Comparison of ENCODE assay signal across 8 cellular contexts in the genomic region with DNA sequence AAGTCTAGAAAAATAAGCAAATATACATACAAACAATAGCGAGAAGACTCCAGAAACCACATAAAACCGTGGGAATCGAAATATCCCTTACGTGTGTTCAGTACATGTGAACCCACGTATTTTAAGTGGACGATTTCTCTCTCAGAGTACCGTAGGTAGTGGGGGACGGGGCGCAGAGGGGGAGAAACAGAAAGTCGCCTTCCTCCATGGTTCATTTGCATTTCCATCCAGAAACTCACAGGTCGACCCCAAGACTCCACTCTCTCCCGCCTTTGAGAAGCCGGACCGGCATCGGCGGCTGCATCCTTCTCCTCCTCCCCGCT. TPM values are rescaled to one million over a fixed set of nuclear protein-coding genes. Genes with fewer than 3 reads are reported as not detected.
DNase-seq lines count a peak whose midpoint lies in the region; ATAC-seq and TF ChIP-seq lines count a peak whose summit lies in the region.

No MANE protein-coding gene starts in this region.

- ATAC-seq in left colon, result no peak

- H3K4me1 ChIP-seq in ES-I3 (ENCODE audit: insufficient read depth, low read length), result peaks cover 15% of the 10 kb centered on the region
- H3K4me1 ChIP-seq in PC-9 (replicated peaks; ENCODE audit: insufficient read depth), result peaks cover 13% of the 10 kb centered on the region
- H3K4me1 ChIP-seq in esophagus (ENCODE audit: control insufficient read depth in 2 of 2, insufficient read depth in 2 of 2, low read length in 1 of 2), result peaks cover 2 to 3% of the 10 kb centered on the region in 2 donors
- H3K4me1 ChIP-seq in trophoblast cell (ENCODE audit: control insufficient read depth in 1 of 2, insufficient read depth in 2 of 2, low read length in 2 of 2), result no peaks in the 10 kb centered on the region

- H3K27me3 ChIP-seq in PC-9 (ENCODE audit: insufficient read depth, low read depth), result no peaks in the 10 kb centered on the region
- no peaks in the 10 kb centered on the region for H3K27me3 ChIP-seq in esophagus (ENCODE audit: control insufficient read depth in 1 of 2, insufficient read depth in 2 of 2, low read length in 2 of 2)
- no peaks in the 10 kb centered on the region for H3K27me3 ChIP-seq in trophoblast cell (ENCODE audit: insufficient read depth, low read length)

- intact Hi-C loops in PC-9 (cut with micrococcal nuclease; ENCODE audit: unreplicated experiment), result no loop called here
- intact Hi-C loops in left colon (cut with DNase I, micrococcal nuclease), result no loop called here

- H3K27ac ChIP-seq in PC-9, result no peak overlapping the region
- H3K27ac ChIP-seq in esophagus (ENCODE audit: low read depth in 2 of 2, low read length in 1 of 2), result no peak overlapping the region
- H3K27ac ChIP-seq in trophoblast cell (ENCODE audit: low read depth, low read length), result no peak overlapping the region

- DNase-seq in PC-9, result no peak
- no peak for DNase-seq in trophoblast cell
- no peak for DNase-seq in ecto neural progenitor cell (ENCODE audit: low spot score)
- no peak for DNase-seq in left colon
- no peak for DNase-seq in AG20443 (ENCODE audit: low spot score)
- no peak for DNase-seq in NCI-H2081 (lab: John Stamatoyannopoulos, UW)

- no peaks in the 10 kb centered on the region for H3K9me2 ChIP-seq in PC-9 (ENCODE audit: insufficient read depth)

- H3K4me3 ChIP-seq in PC-9 (peak overlapping the region; percentile 88), esophagus (ENCODE audit: low read depth in 1 of 2, low read length in 2 of 2) (peak overlapping the region; percentile 17 to 62), trophoblast cell (ENCODE audit: low read depth, low read length) (peak overlapping the region; percentile 75)

- H4K91ac ChIP-seq in trophoblast cell (ENCODE audit: low read depth, low read length), result no peak overlapping the region

- peak overlapping the region; percentile 4 for H4K8ac ChIP-seq in trophoblast cell (ENCODE audit: low read depth, low read length)

- H3K9me3 ChIP-seq in ES-I3 (ENCODE audit: control insufficient read depth, insufficient read depth, low read length) (peaks cover 6% of the 10 kb centered on the region; the same call in 1 of the 2 replicates), PC-9 (ENCODE audit: insufficient read depth, low read depth) (no peaks in the 10 kb centered on the region), esophagus (ENCODE audit: control insufficient read depth in 2 of 2, insufficient read depth in 1 of 2, low read depth in 1 of 2, low read length in 1 of 2) (no peaks in the 10 kb centered on the region), trophoblast cell (ENCODE audit: insufficient read depth, low read depth, low read length) (no peaks in the 10 kb centered on the region)

- H3K79me1 ChIP-seq in trophoblast cell (ENCODE audit: low read length), result peaks cover 4% of the 10 kb centered on the region

- H3K36me3 ChIP-seq in ES-I3 (ENCODE audit: insufficient read depth, low read length) (no peaks in the 10 kb centered on the region), PC-9 (ENCODE audit: low read depth) (no peaks in the 10 kb centered on the region), esophagus (ENCODE audit: control insufficient read depth in 2 of 2, insufficient read depth in 2 of 2, low read length in 1 of 2) (no peaks in the 10 kb centered on the region), trophoblast cell (ENCODE audit: control insufficient read depth in 1 of 2, insufficient read depth in 2 of 2, low read length in 2 of 2) (no peaks in the 10 kb centered on the region)

- H2BK120ac ChIP-seq in trophoblast cell (ENCODE audit: insufficient read depth, low read length, poor library complexity), result no peak overlapping the region

- WGBS in esophagus, 2 donors, result 6 to 9% methylated on average over 17 of the region's 17 CpGs
- WGBS in trophoblast cell (ENCODE audit: extremely low coverage, insufficient coverage, insufficient read length), result no CpG with 5 or more reads among the region's 17 CpGs

- no peak overlapping the region for H3K14ac ChIP-seq in trophoblast cell (ENCODE audit: low read length)

- peak overlapping the region; percentile 55 for H3K9ac ChIP-seq in ES-I3 (ENCODE audit: low read depth, low read length)
- H3K9ac ChIP-seq in trophoblast cell (ENCODE audit: low read length), result no peak overlapping the region

- no peak overlapping the region for H2BK5ac ChIP-seq in trophoblast cell (ENCODE audit: low read depth, low read length, poor library complexity)

- H2AFZ ChIP-seq in PC-9 (peak overlapping the region; percentile 99), trophoblast cell (ENCODE audit: insufficient read depth, low read length, poor library complexity) (no peak overlapping the region)

- H3F3A ChIP-seq in PC-9 (ENCODE audit: insufficient read depth, low read depth), result peaks cover 11% of the 10 kb centered on the region; the same call in 1 of the 2 replicates

- H3K4me2 ChIP-seq in PC-9 (peak overlapping the region; percentile 98), trophoblast cell (ENCODE audit: low read length) (peak overlapping the region; percentile 53)

- no peak for TF ChIP-seq CTCF in PC-9 (conservative IDR thresholded peaks at IDR 0.05)

- no peak overlapping the region for H3K18ac ChIP-seq in trophoblast cell (ENCODE audit: low read length)

- no peak overlapping the region for H4K12ac ChIP-seq in trophoblast cell (ENCODE audit: low read depth, low read length)

- H3K79me2 ChIP-seq in PC-9 (ENCODE audit: low read depth) (no peaks in the 10 kb centered on the region), trophoblast cell (ENCODE audit: control insufficient read depth, insufficient read depth, low read length, poor library complexity) (peaks cover 2% of the 10 kb centered on the region)

- no peak overlapping the region for H2BK12ac ChIP-seq in trophoblast cell (ENCODE audit: low read length)

- CTCF ChIA-PET in PC-9 (lab: Charles Lee), result no interaction called here

- no TSS peak for BruUV-seq in PC-9 (replicated peaks; lab: Mats Ljungman, UMichigan)

- no peak overlapping the region for H3K23ac ChIP-seq in trophoblast cell (ENCODE audit: low read length)

- H2AK5ac ChIP-seq in trophoblast cell (ENCODE audit: low read length), result no peak overlapping the region

- no peak overlapping the region for H3K4ac ChIP-seq in trophoblast cell (ENCODE audit: low read depth, low read length)

- H4K20me1 ChIP-seq in PC-9 (ENCODE audit: insufficient read depth), result no peaks in the 10 kb centered on the region

- POLR2A ChIA-PET in PC-9 (lab: Charles Lee; ENCODE audit: unreplicated experiment), result no interaction called here

RNA-seq across cellular contexts. Expression of gene ENPP1, which starts 0.5 kb away (rescaled TPM):
- 3.0 and 4.1 TPM in 2 replicates for total RNA-seq in PC-9 (2021)
- 1 to 10 TPM in 1 of 2 donors, under 1 TPM in 1; 0.84 to 2.8 TPM for polyA plus RNA-seq in esophagus
- 8.5 and 9.0 TPM in 2 replicates for polyA plus RNA-seq in trophoblast cell (2013)
- 10 to 100 TPM; 15.8 to 19.9 TPM for total RNA-seq in left colon
